ENCODE assay signal across 10 cellular contexts in genomic region chr10:61898435-61898778, GRCh38. TPM values are rescaled to one million over a fixed set of nuclear protein-coding genes. Genes with fewer than 3 reads are reported as not detected.
A peak's percentile ranks its signal among the peaks of the same experiment; 100 is the strongest.
DNase-seq lines count a peak whose midpoint lies in the region; ATAC-seq and TF ChIP-seq lines count a peak whose summit lies in the region.
"Had no signal": no experiment of that assay in that cellular context is flagged by ENCODE, and none has a peak within 500 bp of the region (broad histone marks: within the 10 kb centered on the region; RNA-seq: fewer than 3 reads in every experiment).

No MANE protein-coding gene starts in this region.

- no peak overlapping the region for H2AFZ ChIP-seq in GM23248

- no peaks in the 10 kb centered on the region for H3K36me3 ChIP-seq in A673 (ENCODE audit: insufficient read depth, low read length, poor library complexity, severe bottlenecking)
- no peaks in the 10 kb centered on the region for H3K36me3 ChIP-seq in GM23248 (ENCODE audit: low read depth)
- H3K36me3 ChIP-seq in SJCRH30: no peaks in the 10 kb centered on the region
- H3K36me3 ChIP-seq: upper lobe of left lung had no signal

- peak overlapping the region; percentile 100 for H3K4me2 ChIP-seq in GM23248 (ENCODE audit: unreplicated experiment)

- H3F3A ChIP-seq in GM23248 (ENCODE audit: insufficient read depth): peaks cover 35% of the 10 kb centered on the region

- BruUV-seq in A673 (replicated peaks; lab: Mats Ljungman, UMichigan): no TSS peak

- 79 to 89% methylated on average over 2 of the region's 2 CpGs for WGBS in GM23248 (ENCODE audit: low coverage in 1 of 2, low lambda C conversion rate in 2 of 2, missing lambda C conversion rate in 2 of 2), 2 experiments

- no peak for ATAC-seq in HG03139 (IDR thresholded peaks at IDR 0.05; ENCODE audit: unreplicated experiment)

- CTCF ChIA-PET in A673 (lab: Charles Lee): interaction anchor here (0.6 kb wide), 2 partner anchors 96 to 407 kb away, joined by 3 to 10 read pairs; no protein-coding TSS in a partner anchor

- intact Hi-C loops in A673 (cut with micrococcal nuclease; ENCODE audit: unreplicated experiment): loop anchor here (2.0 kb wide), 1 partner anchor 62 kb away; no protein-coding TSS in a partner anchor

- no peak overlapping the region for H3K9ac ChIP-seq in GM23248

- H3K79me2 ChIP-seq in GM23248 (ENCODE audit: insufficient read depth): peaks cover 16% of the 10 kb centered on the region

- no peaks in the 10 kb centered on the region for H3K9me3 ChIP-seq in A673 (ENCODE audit: low read depth, low read length, poor library complexity, severe bottlenecking)
- no peaks in the 10 kb centered on the region for H3K9me3 ChIP-seq in GM23248 (ENCODE audit: low read depth)
- H3K9me3 ChIP-seq in SJCRH30 (replicated peaks): no peaks in the 10 kb centered on the region
- H3K9me3 ChIP-seq: upper lobe of left lung had no signal

- no peaks in the 10 kb centered on the region for H3K9me2 ChIP-seq in GM23248 (ENCODE audit: insufficient read depth)

- POLR2A ChIA-PET in A673 (lab: Charles Lee; ENCODE audit: low non-redundant PET): interaction anchor here (0.6 kb wide), 1 partner anchor 62 kb away, joined by 3 read pairs; no protein-coding TSS in a partner anchor

- no peaks in the 10 kb centered on the region for H4K20me1 ChIP-seq in GM23248 (ENCODE audit: insufficient read depth)

- no peak for TF ChIP-seq CTCF in A673 (conservative IDR thresholded peaks at IDR 0.05; ENCODE audit: low read depth, low read length)

- H3K4me3 ChIP-seq in A673 (ENCODE audit: low read depth, low read length, poor library complexity, severe bottlenecking) (peak overlapping the region; percentile 68), GM23248 (peak overlapping the region; percentile 98; the same call in 1 of the 2 replicates), SJCRH30 (no peak overlapping the region; the same call in 1 of the 2 replicates)

- DNase-seq in A673 (ENCODE audit: low spot score) (peak; percentile 84), GM23248 (no peak), NCI-H82 (lab: John Stamatoyannopoulos, UW) (peak; percentile 82), epithelial cell of prostate (ENCODE audit: low read depth, low spot score) (no peak), SHP77 (lab: John Stamatoyannopoulos, UW) (no peak), SJCRH30 (no peak), hypothalamus (lab: John Stamatoyannopoulos, UW) (no peak)
- DNase-seq: activated CD4-positive, alpha-beta T cell treated with anti-CD3 and anti-CD28 coated beads for 4 hours; upper lobe of left lung had no signal

- in situ Hi-C loops in GM23248 (cut with MboI): no loop called here

- H3K27ac ChIP-seq in A673 (ENCODE audit: low read depth, low read length, poor library complexity, severe bottlenecking): peak overlapping the region; percentile 99
- no peak overlapping the region for H3K27ac ChIP-seq in GM23248
- H3K27ac ChIP-seq in epithelial cell of prostate: peak overlapping the region; percentile 96
- H3K27ac ChIP-seq in SJCRH30: no peak overlapping the region

- no peaks in the 10 kb centered on the region for H3K27me3 ChIP-seq in A673 (replicated peaks; ENCODE audit: insufficient read depth, low read depth, low read length, poor library complexity)
- H3K27me3 ChIP-seq in GM23248 (replicated peaks; ENCODE audit: insufficient read depth): no peaks in the 10 kb centered on the region
- no peaks in the 10 kb centered on the region for H3K27me3 ChIP-seq in SJCRH30
- H3K27me3 ChIP-seq: upper lobe of left lung had no signal

- H3K4me1 ChIP-seq in A673 (ENCODE audit: insufficient read depth, low read length, poor library complexity, severe bottlenecking) (peaks cover 26% of the 10 kb centered on the region), GM23248 (ENCODE audit: insufficient read depth) (peaks cover 28% of the 10 kb centered on the region), SJCRH30 (peaks cover 8% of the 10 kb centered on the region; the same call in 1 of the 2 replicates)

RNA-seq across cellular contexts. Expression of gene ARID5B, which starts 3.1 kb away (rescaled TPM):
- total RNA-seq in A673 (2021): 29.0 and 29.7 TPM in 2 replicates
- 56.7 and 60.6 TPM in 2 replicates for total RNA-seq in GM23248 (2014; rRNA removed; shearing (Covaris generic))
- polyA plus RNA-seq in GM23248 (2016; fragmentation: Nextera tagmentation; extraction: Ambion mirVana): 76.8 and 78.8 TPM in 2 replicates
- total RNA-seq in SJCRH30 (2014; rRNA removed; shearing (Covaris generic)): 10.3 and 10.5 TPM in 2 replicates

Comparison
In these comparisons a context has a peak if more than half of its experiments do, and no peak if none do; other contexts are left out.
1. DNase-seq: peak in A673 (single experiment) and NCI-H82 (single experiment); none in GM23248 (single experiment), epithelial cell of prostate (single experiment), SHP77 (0 of 2), SJCRH30 (0 of 2) and hypothalamus (0 of 51).
2. H3K27ac ChIP-seq: peak in A673 (single experiment) and epithelial cell of prostate (single experiment); none in GM23248 (single experiment) and SJCRH30 (single experiment).